Comparison of ENCODE assay signal across 9 cellular contexts in genomic region chr22:40426671-40427070, GRCh38. TPM values are rescaled to one million over a fixed set of nuclear protein-coding genes. Genes with fewer than 3 reads are reported as not detected.
DNase-seq lines count a peak whose midpoint lies in the region; ATAC-seq and TF ChIP-seq lines count a peak whose summit lies in the region.
"Had no signal": no experiment of that assay in that cellular context is flagged by ENCODE, and none has a peak within 500 bp of the region (broad histone marks: within the 10 kb centered on the region; RNA-seq: fewer than 3 reads in every experiment).

No MANE protein-coding gene starts in this region.

- H3K4me1 ChIP-seq in Peyer's patch = no peaks in the 10 kb centered on the region

- H3K9me3 ChIP-seq in Peyer's patch = no peaks in the 10 kb centered on the region

- ATAC-seq in esophagus mucosa = peak; percentile 33

- H3K27me3 ChIP-seq in Peyer's patch = no peaks in the 10 kb centered on the region

- peaks cover 0 to 69% (median 0%) of the 10 kb centered on the region in 3 donors for H3K36me3 ChIP-seq in Peyer's patch

- no peak for TF ChIP-seq CTCF in Peyer's patch (IDR thresholded peaks at IDR 0.05)

- peak; percentile 53 for DNase-seq in NCI-H748 (lab: John Stamatoyannopoulos, UW; ENCODE audit: unreplicated experiment)
- DNase-seq in NCI-H748 treated with DMSO at 0.1 percent for 48 hours (lab: John Stamatoyannopoulos, UW) = no peak
- DNase-seq in NCI-H774 (lab: John Stamatoyannopoulos, UW) = peak; percentile 83
- DNase-seq in putamen (ENCODE audit: low spot score) = peak; percentile 87
- no peak for DNase-seq in OCI-M1 (lab: John Stamatoyannopoulos, UW)
- no peak for DNase-seq in Peyer's patch
- DNase-seq in DMS 273 (lab: John Stamatoyannopoulos, UW; ENCODE audit: unreplicated experiment) = no peak

- H3K4me3 ChIP-seq in Peyer's patch = no peak overlapping the region

- no peak for TF ChIP-seq POLR2A in Peyer's patch (IDR thresholded peaks at IDR 0.05)

- no peak overlapping the region for H3K27ac ChIP-seq in Peyer's patch
- H3K27ac ChIP-seq: KMS-11 had no signal

RNA-seq across cellular contexts. Expression of gene SGSM3, which starts 56.3 kb away (rescaled TPM):
- 32.2 TPM for total RNA-seq in esophagus mucosa
- 100 to 1,000 TPM in 3 of 4 donors, 10 to 100 TPM in 1; 82.0 to 268 (median 159) TPM for total RNA-seq in Peyer's patch

Comparison
In these comparisons a context has a peak if more than half of its experiments do, and no peak if none do; other contexts are left out.
1. DNase-seq: peak in NCI-H748 (single experiment), NCI-H774 (single experiment) and putamen (single experiment); none in NCI-H748 treated with DMSO at 0.1 percent for 48 hours (single experiment), OCI-M1 (single experiment), Peyer's patch (0 of 3) and DMS 273 (single experiment).